8 cellular contexts compared by ENCODE assay signal in genomic region chr7:103279636-103279962, GRCh38. TPM values are rescaled to one million over a fixed set of nuclear protein-coding genes. Genes with fewer than 3 reads are reported as not detected.
DNase-seq lines count a peak whose midpoint lies in the region; ATAC-seq, FAIRE-seq and TF ChIP-seq lines count a peak whose summit lies in the region.
"Not testable (repeated sequence)": the region's sequence is repeated elsewhere in the genome, so short reads cannot be mapped to it uniquely, and the experiment has no call there.

No MANE protein-coding gene starts in this region.

- H3K36me3 ChIP-seq in IMR-90 (ENCODE audit: control insufficient read depth, insufficient read depth, low read length); heart right ventricle; neural cell (ENCODE audit: insufficient read depth, low read length): not testable (repeated sequence)

- dilution Hi-C loops in IMR-90 (cut with HindIII; ENCODE audit: low sequenced_read_pairs, unreplicated experiment) = not testable (repeated sequence)

- not testable (repeated sequence) for H3K14ac ChIP-seq in IMR-90 (replicated peaks; ENCODE audit: low read depth, low read length)

- H3K9me2 ChIP-seq in neural cell (ENCODE audit: insufficient read depth, low read length) = not testable (repeated sequence)

- not testable (repeated sequence) for H3K23ac ChIP-seq in IMR-90 (ENCODE audit: low read depth, low read length)

- H3K56ac ChIP-seq in IMR-90 (ENCODE audit: extremely low read depth, insufficient read depth, low read length) = not testable (repeated sequence)

- H4K20me1 ChIP-seq in IMR-90 (ENCODE audit: insufficient read depth, low read length); neural cell (ENCODE audit: insufficient read depth): not testable (repeated sequence)

- H3K9me3 ChIP-seq in IMR-90 (ENCODE audit: control insufficient read depth, insufficient read depth, low read length); heart right ventricle; neural cell (ENCODE audit: low read length): not testable (repeated sequence)

- ATAC-seq in GM18508 (IDR thresholded peaks at IDR 0.05; ENCODE audit: insufficient read depth, unreplicated experiment) = peak; percentile 34
- ATAC-seq in HG02588 (IDR thresholded peaks at IDR 0.05; ENCODE audit: unreplicated experiment) = peak; percentile 36
- peak; percentile 43 for ATAC-seq in IMR-90 (ENCODE audit: low read depth)
- peak in 7 of 8 donors; percentile 29 to 80 (median 59) for ATAC-seq in heart right ventricle

- H4K5ac ChIP-seq in IMR-90 (ENCODE audit: low read depth, low read length) = not testable (repeated sequence)

- 5% methylated on average over 4 of the region's 12 CpGs; no CpG with 5 or more reads in 1 of the 2 experiments for WGBS in IMR-90 (ENCODE audit: extremely low coverage in 2 of 2, insufficient read length in 1 of 2), 2 experiments
- WGBS in heart right ventricle, 2 donors = 1 to 2% methylated on average over 12 of the region's 12 CpGs

- not testable (repeated sequence) for H2BK20ac ChIP-seq in IMR-90 (ENCODE audit: low read depth, low read length)

- not testable (repeated sequence) for H4K91ac ChIP-seq in IMR-90 (ENCODE audit: insufficient read depth, low read depth, low read length)

- peak overlapping the region; percentile 56; the same call in 1 of the 2 replicates for H3K9ac ChIP-seq in IMR-90 (ENCODE audit: low read depth, low read length)
- H3K9ac ChIP-seq in neural cell (ENCODE audit: low read length) = peak overlapping the region; percentile 69

- H3K27ac ChIP-seq in IMR-90 (ENCODE audit: insufficient read depth, low read length) (peak overlapping the region; percentile 17; the same call in 1 of the 2 replicates), RWPE1 (peak overlapping the region; percentile 87), heart right ventricle (peak overlapping the region in 6 of 10 donors; percentile 4 to 58 (median 30)), neural cell (ENCODE audit: low read length) (peak overlapping the region; percentile 76)

- in situ Hi-C loops in IMR-90 (cut with MboI; ENCODE audit: low sequenced_read_pairs); astrocyte of the cerebellum (cut with HindIII; ENCODE audit: low sequenced_read_pairs): not testable (repeated sequence)

- peak overlapping the region; percentile 71 for H3K4me3 ChIP-seq in IMR-90 (ENCODE audit: insufficient read depth, low read depth, low read length)
- peak overlapping the region; percentile 61 for H3K4me3 ChIP-seq in astrocyte of the cerebellum (ENCODE audit: low read depth, low read length)
- H3K4me3 ChIP-seq in heart right ventricle = peak overlapping the region; percentile 44 to 79 (median 64)
- peak overlapping the region; percentile 79 for H3K4me3 ChIP-seq in neural cell (ENCODE audit: low read length)

- H3F3A ChIP-seq in neural cell (ENCODE audit: insufficient read depth, low read length, poor library complexity, severe bottlenecking) = not testable (repeated sequence)

- intact Hi-C loops in IMR-90 (cut with micrococcal nuclease); heart right ventricle (cut with DNase I): not testable (repeated sequence)

- TF ChIP-seq RAD21 in IMR-90 (IDR thresholded peaks at IDR 0.05; ENCODE audit: low read length); neural cell (conservative IDR thresholded peaks at IDR 0.05): not testable (repeated sequence)

- not testable (repeated sequence) for TF ChIP-seq POLR2A in IMR-90 (IDR thresholded peaks at IDR 0.05; ENCODE audit: low read depth, low read length)

- H2BK120ac ChIP-seq in IMR-90 (ENCODE audit: low read depth, low read length) = not testable (repeated sequence)

- not testable (repeated sequence) for TF ChIP-seq CTCF in IMR-90 (conservative IDR thresholded peaks at IDR 0.05; ENCODE audit: low read depth, low read length); RWPE1 (conservative IDR thresholded peaks at IDR 0.05; ENCODE audit: low read depth); astrocyte of the cerebellum (IDR thresholded peaks at IDR 0.05; ENCODE audit: low read depth, low read length, missing control alignments); heart right ventricle (IDR thresholded peaks at IDR 0.05)
- peak; percentile 12 for TF ChIP-seq CTCF in neural cell (IDR thresholded peaks at IDR 0.05; ENCODE audit: poor library complexity, severe bottlenecking)

- FAIRE-seq in urothelium cell line (lab: Jason Lieb, UNC) = not testable (repeated sequence)

- H3K18ac ChIP-seq in IMR-90 (ENCODE audit: low read depth, low read length) = not testable (repeated sequence)

- H3K4me1 ChIP-seq in IMR-90 (ENCODE audit: control insufficient read depth, insufficient read depth, low read length) = not testable (repeated sequence)
- peaks cover 0 to 17% (median 11%) of the 10 kb centered on the region in 9 donors for H3K4me1 ChIP-seq in heart right ventricle

- TF ChIP-seq EP300 in neural cell (conservative IDR thresholded peaks at IDR 0.05; ENCODE audit: poor library complexity, severe bottlenecking) = not testable (repeated sequence)

- not testable (repeated sequence) for H3K9me1 ChIP-seq in IMR-90 (ENCODE audit: insufficient read depth, low read length)

- not testable (repeated sequence) for H3K79me2 ChIP-seq in neural cell (replicated peaks; ENCODE audit: insufficient read depth, low read length)

- H2AK5ac ChIP-seq in IMR-90 (ENCODE audit: low read depth, low read length) = not testable (repeated sequence)

- H3K27me3 ChIP-seq in IMR-90 (ENCODE audit: control insufficient read depth, insufficient read depth, low read length); neural cell (ENCODE audit: insufficient read depth, low read depth, low read length): not testable (repeated sequence)
- peaks cover 0 to 11% (median 0%) of the 10 kb centered on the region in 7 donors for H3K27me3 ChIP-seq in heart right ventricle

- not testable (repeated sequence) for H3K4ac ChIP-seq in IMR-90 (ENCODE audit: low read depth, low read length)

- not testable (repeated sequence) for H2BK5ac ChIP-seq in IMR-90 (ENCODE audit: low read depth, low read length, poor library complexity, severe bottlenecking)

- not testable (repeated sequence) for H2AK9ac ChIP-seq in IMR-90 (replicated peaks; ENCODE audit: low read depth, low read length, poor library complexity)

- CTCF ChIA-PET in IMR-90 (lab: Yijun Ruan, JAX) = interaction anchor here (0.6 kb wide), 1 partner anchor 10 kb away, joined by 4 read pairs; no protein-coding TSS in a partner anchor
- CTCF ChIA-PET in RWPE1 (lab: Yijun Ruan, JAX) = not testable (repeated sequence)

- H4K8ac ChIP-seq in IMR-90 (ENCODE audit: low read depth in 2 of 2, low read length in 2 of 2) = peak overlapping the region in 1 of 2 experiments; percentile 55; a peak in 1 of 4 replicates

- POLR2A ChIA-PET in IMR-90 (lab: Charles Lee; ENCODE audit: unreplicated experiment); RWPE1 (lab: Yijun Ruan, JAX; ENCODE audit: low non-redundant PET): not testable (repeated sequence)

- not testable (repeated sequence) for H2BK15ac ChIP-seq in IMR-90 (ENCODE audit: low read depth, low read length)

- not testable (repeated sequence) for BruUV-seq in IMR-90 (replicated peaks; lab: Mats Ljungman, UMichigan)

- H2AFZ ChIP-seq in IMR-90 (replicated peaks; ENCODE audit: low read length, poor library complexity) (peak overlapping the region; percentile 84), neural cell (ENCODE audit: low read depth, low read length) (peak overlapping the region; percentile 33)

- DNase-seq in IMR-90; RWPE1 (ENCODE audit: low spot score); astrocyte of the cerebellum (ENCODE audit: low read depth); heart right ventricle: not testable (repeated sequence)
- peak; percentile 39 for DNase-seq in urothelium cell line (ENCODE audit: low spot score)

- H3K4me2 ChIP-seq in IMR-90 (ENCODE audit: low read depth, low read length) (peak overlapping the region; percentile 70), neural cell (ENCODE audit: low read length) (peak overlapping the region; percentile 59)

- H3K79me1 ChIP-seq in IMR-90 (ENCODE audit: low read depth in 1 of 2, low read length in 2 of 2) = not testable (repeated sequence)

RNA-seq across cellular contexts. Expression of gene PMPCB, which starts 17.6 kb away (rescaled TPM):
- total RNA-seq in IMR-90 (2012; rRNA removed) (66.7 and 72.8 TPM in 2 replicates), heart right ventricle (10 to 100 TPM; 70.4 to 98.4 (median 92.4) TPM)
- polyA plus RNA-seq in IMR-90 (2012; rRNA removed) (43.3 and 50.4 TPM in 2 replicates), heart right ventricle (10 to 100 TPM; 51.5 to 52.9 TPM), neural cell (130 and 138 TPM in 2 replicates)
- polyA plus RNA-seq in IMR-90 (2012; cell fraction: cytosol; rRNA removed) = 16.9 and 19.8 TPM in 2 replicates
- 18.9 and 117 TPM in 2 replicates for polyA plus RNA-seq in IMR-90 (2012; cell fraction: nucleus; rRNA removed; ENCODE audit: low replicate concordance)
- 85.5 and 95.2 TPM in 2 replicates for polyA minus RNA-seq in neural cell

Comparison
In these comparisons a context has a peak if more than half of its experiments do, and no peak if none do; other contexts are left out.
1. H3K27ac ChIP-seq: peak in every context shown above with its lines; median percentile 87 in RWPE1; 76 in neural cell; 30 in heart right ventricle; 17 in IMR-90.